ENCODE assay signal across 8 cellular contexts in genomic region chr15:71752604-71753289, GRCh38. TPM values are rescaled to one million over a fixed set of nuclear protein-coding genes. Genes with fewer than 3 reads are reported as not detected.
DNase-seq lines count a peak whose midpoint lies in the region; ATAC-seq and TF ChIP-seq lines count a peak whose summit lies in the region.

No MANE protein-coding gene starts in this region.

- no peaks in the 10 kb centered on the region for H3K27me3 ChIP-seq in psoas muscle (ENCODE audit: insufficient read depth in 3 of 3, low read length in 2 of 3)
- H3K27me3 ChIP-seq in esophagus squamous epithelium = no peaks in the 10 kb centered on the region

- H3K4me1 ChIP-seq in psoas muscle (no peaks in the 10 kb centered on the region), esophagus squamous epithelium (peaks cover 0 to 9% (median 0%) of the 10 kb centered on the region in 3 donors)

- 35 to 51% (median 35%) methylated on average over 11 of the region's 11 CpGs for WGBS in psoas muscle, 3 donors
- WGBS in esophagus squamous epithelium, 2 donors = 47 to 50% methylated on average over 10 to 11 of the region's 11 CpGs

- ATAC-seq in psoas muscle (peak; percentile 84 to 89 (median 86)), HG03520 (IDR thresholded peaks at IDR 0.05; ENCODE audit: unreplicated experiment) (no peak), GM21786 (IDR thresholded peaks at IDR 0.05; ENCODE audit: unreplicated experiment) (no peak)

- TF ChIP-seq CTCF in AG09309 (IDR thresholded peaks at IDR 0.05; ENCODE audit: control insufficient read depth, insufficient read depth, low read depth, low read length, missing control alignments) (peak; percentile 74), GM12873 (IDR thresholded peaks at IDR 0.05; ENCODE audit: insufficient read depth, low read depth, low read length, missing control alignments) (peak; percentile 63), psoas muscle (IDR thresholded peaks at IDR 0.05) (peak; percentile 31), esophagus squamous epithelium (IDR thresholded peaks at IDR 0.05) (peak in 1 of 6 experiments; percentile 39)

- no peak for TF ChIP-seq POLR2A in esophagus squamous epithelium (IDR thresholded peaks at IDR 0.05)

- H3K36me3 ChIP-seq in psoas muscle (ENCODE audit: insufficient read depth in 1 of 2, low read depth in 1 of 2) = no peaks in the 10 kb centered on the region
- H3K36me3 ChIP-seq in esophagus squamous epithelium = peaks cover 6 to 95% (median 14%) of the 10 kb centered on the region in 3 donors

- DNase-seq in AG09309 (ENCODE audit: low read depth) = peak; percentile 96
- peak; percentile 47 for DNase-seq in OCI-M1 (lab: John Stamatoyannopoulos, UW)
- DNase-seq in epidermal melanocyte (ENCODE audit: insufficient read length, low spot score) = peak; percentile 71
- DNase-seq in psoas muscle = peak in 1 of 2 donors; percentile 24
- no peak for DNase-seq in esophagus squamous epithelium (lab: John Stamatoyannopoulos, UW)

- H3K4me3 ChIP-seq in AG09309 (ENCODE audit: control insufficient read depth, low read depth, low read length) (no peak overlapping the region), psoas muscle (no peak overlapping the region), esophagus squamous epithelium (no peak overlapping the region)

- H3K27ac ChIP-seq in psoas muscle (peak overlapping the region; percentile 11), esophagus squamous epithelium (no peak overlapping the region)

- intact Hi-C loops in psoas muscle (cut with DNase I) (no loop called here), esophagus squamous epithelium (cut with DNase I) (no loop called here)

- peaks cover 3% of the 10 kb centered on the region for H3K9me3 ChIP-seq in psoas muscle
- H3K9me3 ChIP-seq in esophagus squamous epithelium = no peaks in the 10 kb centered on the region

RNA-seq across cellular contexts. Expression of gene NR2E3, which starts 57.6 kb away (rescaled TPM):
- not detected for total RNA-seq in psoas muscle
- polyA plus RNA-seq in psoas muscle = not detected
- under 1 TPM; 0.13 to 0.38 (median 0.27) TPM for total RNA-seq in esophagus squamous epithelium

Comparison
In these comparisons a context has a peak if more than half of its experiments do, and no peak if none do; other contexts are left out.
1. ATAC-seq: peak in psoas muscle (4 of 4); none in HG03520 (single experiment) and GM21786 (single experiment).